Comparison of ENCODE assay signal across 1 cellular context in the genomic region with DNA sequence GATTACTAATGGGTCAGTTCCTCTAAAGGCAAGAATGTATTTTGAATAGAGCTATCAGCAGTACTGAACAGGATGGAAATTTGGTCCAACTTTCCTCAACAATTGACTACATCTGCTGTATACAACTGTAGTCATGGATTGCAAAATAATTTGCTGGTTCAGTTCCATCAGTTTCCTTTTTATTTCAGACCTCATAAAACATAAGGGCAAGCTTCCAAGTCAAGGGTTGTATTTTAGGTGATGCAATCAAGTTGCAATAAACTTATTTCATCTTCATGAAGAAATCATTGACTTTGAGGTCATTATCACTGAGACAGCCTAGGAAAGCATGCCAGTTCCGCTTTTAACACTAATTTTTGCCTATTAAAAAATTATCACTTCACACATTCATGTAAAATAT.
TF ChIP-seq lines count a peak whose summit lies in the region.

No MANE protein-coding gene starts in this region.

TF ChIP-seq in HEK293, 187 proteins besides CTCF, POLR2A, EP300 and RAD21 (continued from another document and continues in another):
- TF ChIP-seq, protein P1, sequence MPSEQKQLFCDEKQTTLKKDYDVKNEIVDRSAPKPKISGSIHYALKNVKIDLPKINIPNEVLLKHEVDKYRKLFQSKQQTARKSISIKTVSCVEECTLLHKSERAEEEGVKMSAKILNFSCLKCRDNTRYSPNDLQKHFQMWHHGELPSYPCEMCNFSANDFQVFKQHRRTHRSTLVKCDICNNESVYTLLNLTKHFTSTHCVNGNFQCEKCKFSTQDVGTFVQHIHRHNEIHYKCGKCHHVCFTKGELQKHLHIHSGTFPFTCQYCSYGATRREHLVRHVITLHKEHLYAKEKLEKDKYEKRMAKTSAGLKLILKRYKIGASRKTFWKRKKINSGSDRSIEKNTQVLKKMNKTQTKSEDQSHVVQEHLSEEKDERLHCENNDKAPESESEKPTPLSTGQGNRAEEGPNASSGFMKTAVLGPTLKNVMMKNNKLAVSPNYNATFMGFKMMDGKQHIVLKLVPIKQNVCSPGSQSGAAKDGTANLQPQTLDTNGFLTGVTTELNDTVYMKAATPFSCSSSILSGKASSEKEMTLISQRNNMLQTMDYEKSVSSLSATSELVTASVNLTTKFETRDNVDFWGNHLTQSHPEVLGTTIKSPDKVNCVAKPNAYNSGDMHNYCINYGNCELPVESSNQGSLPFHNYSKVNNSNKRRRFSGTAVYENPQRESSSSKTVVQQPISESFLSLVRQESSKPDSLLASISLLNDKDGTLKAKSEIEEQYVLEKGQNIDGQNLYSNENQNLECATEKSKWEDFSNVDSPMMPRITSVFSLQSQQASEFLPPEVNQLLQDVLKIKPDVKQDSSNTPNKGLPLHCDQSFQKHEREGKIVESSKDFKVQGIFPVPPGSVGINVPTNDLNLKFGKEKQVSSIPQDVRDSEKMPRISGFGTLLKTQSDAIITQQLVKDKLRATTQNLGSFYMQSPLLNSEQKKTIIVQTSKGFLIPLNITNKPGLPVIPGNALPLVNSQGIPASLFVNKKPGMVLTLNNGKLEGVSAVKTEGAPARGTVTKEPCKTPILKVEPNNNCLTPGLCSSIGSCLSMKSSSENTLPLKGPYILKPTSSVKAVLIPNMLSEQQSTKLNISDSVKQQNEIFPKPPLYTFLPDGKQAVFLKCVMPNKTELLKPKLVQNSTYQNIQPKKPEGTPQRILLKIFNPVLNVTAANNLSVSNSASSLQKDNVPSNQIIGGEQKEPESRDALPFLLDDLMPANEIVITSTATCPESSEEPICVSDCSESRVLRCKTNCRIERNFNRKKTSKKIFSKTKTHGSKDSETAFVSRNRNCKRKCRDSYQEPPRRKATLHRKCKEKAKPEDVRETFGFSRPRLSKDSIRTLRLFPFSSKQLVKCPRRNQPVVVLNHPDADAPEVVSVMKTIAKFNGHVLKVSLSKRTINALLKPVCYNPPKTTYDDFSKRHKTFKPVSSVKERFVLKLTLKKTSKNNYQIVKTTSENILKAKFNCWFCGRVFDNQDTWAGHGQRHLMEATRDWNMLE (tag by site-specific recombination; conservative IDR thresholded peaks at IDR 0.05; ENCODE audit: low read depth): peak; percentile 66
- TF ChIP-seq SALL2 (tag by site-specific recombination; IDR thresholded peaks at IDR 0.05; ENCODE audit: borderline replicate concordance) (no peak), ZNF701 (tag by site-specific recombination; IDR thresholded peaks at IDR 0.05) (no peak), ZNF311 (tag by site-specific recombination; IDR thresholded peaks at IDR 0.05; ENCODE audit: borderline replicate concordance) (no peak), ZXDB (tag by site-specific recombination; IDR thresholded peaks at IDR 0.05) (no peak), ZNF560 (tag by site-specific recombination; IDR thresholded peaks at IDR 0.05; ENCODE audit: borderline replicate concordance) (no peak), ZNF10 (tag by site-specific recombination; IDR thresholded peaks at IDR 0.05) (no peak), MEIS1 (CRISPR knock-in tag; IDR thresholded peaks at IDR 0.05; ENCODE audit: borderline replicate concordance) (no peak), ZSCAN30 (tag by site-specific recombination; IDR thresholded peaks at IDR 0.05) (peak; percentile 32; the same call in 1 of the 2 replicates), ZNF112 (tag by site-specific recombination; IDR thresholded peaks at IDR 0.05) (no peak), ZNF707 (tag by site-specific recombination; IDR thresholded peaks at IDR 0.05) (no peak), GLI2 (tag by site-specific recombination; IDR thresholded peaks at IDR 0.05; ENCODE audit: borderline replicate concordance, low read depth) (no peak), ZNF169 (tag by site-specific recombination; IDR thresholded peaks at IDR 0.05) (no peak), SP7 (tag by site-specific recombination; IDR thresholded peaks at IDR 0.05) (no peak), ZNF473 (tag by site-specific recombination; IDR thresholded peaks at IDR 0.05) (no peak), ZNF768 (tag by site-specific recombination; IDR thresholded peaks at IDR 0.05) (no peak), ZNF155 (tag by site-specific recombination; IDR thresholded peaks at IDR 0.05) (no peak), ZNF624 (tag by site-specific recombination; IDR thresholded peaks at IDR 0.05) (no peak), TRIM28 (IDR thresholded peaks at IDR 0.05; ENCODE audit: borderline replicate concordance, low read length) (no peak), ZNF658 (tag by site-specific recombination; IDR thresholded peaks at IDR 0.05) (no peak), ZFP37 (tag by site-specific recombination; IDR thresholded peaks at IDR 0.05) (no peak), BCL11B (tag by site-specific recombination; IDR thresholded peaks at IDR 0.05; ENCODE audit: low read depth) (no peak), ZNF558 (tag by site-specific recombination; IDR thresholded peaks at IDR 0.05) (peak; percentile 68; the same call in 1 of the 2 replicates), ZNF843 (tag by site-specific recombination; IDR thresholded peaks at IDR 0.05) (no peak), ZNF341 (tag by site-specific recombination; IDR thresholded peaks at IDR 0.05; ENCODE audit: low read depth) (no peak), ZNF76 (tag by site-specific recombination; IDR thresholded peaks at IDR 0.05; ENCODE audit: borderline replicate concordance, low read depth) (no peak), ZNF521 (tag by site-specific recombination; IDR thresholded peaks at IDR 0.05) (no peak), ZFP69B (tag by site-specific recombination; IDR thresholded peaks at IDR 0.05) (peak; percentile 90), MYNN (tag by site-specific recombination; IDR thresholded peaks at IDR 0.05; ENCODE audit: borderline replicate concordance) (no peak), ZNF561 (tag by site-specific recombination; IDR thresholded peaks at IDR 0.05; ENCODE audit: borderline replicate concordance) (no peak), ZNF514 (tag by site-specific recombination; IDR thresholded peaks at IDR 0.05) (no peak), KLF1 (tag by site-specific recombination; IDR thresholded peaks at IDR 0.05) (no peak), ZNF239 (tag by site-specific recombination; IDR thresholded peaks at IDR 0.05) (no peak), ZNF211 (tag by site-specific recombination; IDR thresholded peaks at IDR 0.05; ENCODE audit: low read depth) (no peak), ZNF423 (tag by site-specific recombination; IDR thresholded peaks at IDR 0.05) (no peak), ZBTB1 (tag by site-specific recombination; IDR thresholded peaks at IDR 0.05) (no peak), WT1 (tag by site-specific recombination; IDR thresholded peaks at IDR 0.05) (no peak), ZNF248 (tag by site-specific recombination; IDR thresholded peaks at IDR 0.05) (no peak)
- TF ChIP-seq, protein P2, sequence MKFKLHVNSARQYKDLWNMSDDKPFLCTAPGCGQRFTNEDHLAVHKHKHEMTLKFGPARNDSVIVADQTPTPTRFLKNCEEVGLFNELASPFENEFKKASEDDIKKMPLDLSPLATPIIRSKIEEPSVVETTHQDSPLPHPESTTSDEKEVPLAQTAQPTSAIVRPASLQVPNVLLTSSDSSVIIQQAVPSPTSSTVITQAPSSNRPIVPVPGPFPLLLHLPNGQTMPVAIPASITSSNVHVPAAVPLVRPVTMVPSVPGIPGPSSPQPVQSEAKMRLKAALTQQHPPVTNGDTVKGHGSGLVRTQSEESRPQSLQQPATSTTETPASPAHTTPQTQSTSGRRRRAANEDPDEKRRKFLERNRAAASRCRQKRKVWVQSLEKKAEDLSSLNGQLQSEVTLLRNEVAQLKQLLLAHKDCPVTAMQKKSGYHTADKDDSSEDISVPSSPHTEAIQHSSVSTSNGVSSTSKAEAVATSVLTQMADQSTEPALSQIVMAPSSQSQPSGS (tag by site-specific recombination; IDR thresholded peaks at IDR 0.05; ENCODE audit: low read depth): peak; percentile 89
- TF ChIP-seq, protein P3, sequence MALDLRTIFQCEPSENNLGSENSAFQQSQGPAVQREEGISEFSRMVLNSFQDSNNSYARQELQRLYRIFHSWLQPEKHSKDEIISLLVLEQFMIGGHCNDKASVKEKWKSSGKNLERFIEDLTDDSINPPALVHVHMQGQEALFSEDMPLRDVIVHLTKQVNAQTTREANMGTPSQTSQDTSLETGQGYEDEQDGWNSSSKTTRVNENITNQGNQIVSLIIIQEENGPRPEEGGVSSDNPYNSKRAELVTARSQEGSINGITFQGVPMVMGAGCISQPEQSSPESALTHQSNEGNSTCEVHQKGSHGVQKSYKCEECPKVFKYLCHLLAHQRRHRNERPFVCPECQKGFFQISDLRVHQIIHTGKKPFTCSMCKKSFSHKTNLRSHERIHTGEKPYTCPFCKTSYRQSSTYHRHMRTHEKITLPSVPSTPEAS (tag by site-specific recombination; IDR thresholded peaks at IDR 0.05): 0 out of 2 replicates have a peak, but pooled peaks have one; percentile 26
- TF ChIP-seq, protein P4, sequence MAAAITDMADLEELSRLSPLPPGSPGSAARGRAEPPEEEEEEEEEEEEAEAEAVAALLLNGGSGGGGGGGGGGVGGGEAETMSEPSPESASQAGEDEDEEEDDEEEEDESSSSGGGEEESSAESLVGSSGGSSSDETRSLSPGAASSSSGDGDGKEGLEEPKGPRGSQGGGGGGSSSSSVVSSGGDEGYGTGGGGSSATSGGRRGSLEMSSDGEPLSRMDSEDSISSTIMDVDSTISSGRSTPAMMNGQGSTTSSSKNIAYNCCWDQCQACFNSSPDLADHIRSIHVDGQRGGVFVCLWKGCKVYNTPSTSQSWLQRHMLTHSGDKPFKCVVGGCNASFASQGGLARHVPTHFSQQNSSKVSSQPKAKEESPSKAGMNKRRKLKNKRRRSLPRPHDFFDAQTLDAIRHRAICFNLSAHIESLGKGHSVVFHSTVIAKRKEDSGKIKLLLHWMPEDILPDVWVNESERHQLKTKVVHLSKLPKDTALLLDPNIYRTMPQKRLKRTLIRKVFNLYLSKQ (tag by site-specific recombination; IDR thresholded peaks at IDR 0.05; ENCODE audit: borderline replicate concordance): no peak
- TF ChIP-seq, protein P5, sequence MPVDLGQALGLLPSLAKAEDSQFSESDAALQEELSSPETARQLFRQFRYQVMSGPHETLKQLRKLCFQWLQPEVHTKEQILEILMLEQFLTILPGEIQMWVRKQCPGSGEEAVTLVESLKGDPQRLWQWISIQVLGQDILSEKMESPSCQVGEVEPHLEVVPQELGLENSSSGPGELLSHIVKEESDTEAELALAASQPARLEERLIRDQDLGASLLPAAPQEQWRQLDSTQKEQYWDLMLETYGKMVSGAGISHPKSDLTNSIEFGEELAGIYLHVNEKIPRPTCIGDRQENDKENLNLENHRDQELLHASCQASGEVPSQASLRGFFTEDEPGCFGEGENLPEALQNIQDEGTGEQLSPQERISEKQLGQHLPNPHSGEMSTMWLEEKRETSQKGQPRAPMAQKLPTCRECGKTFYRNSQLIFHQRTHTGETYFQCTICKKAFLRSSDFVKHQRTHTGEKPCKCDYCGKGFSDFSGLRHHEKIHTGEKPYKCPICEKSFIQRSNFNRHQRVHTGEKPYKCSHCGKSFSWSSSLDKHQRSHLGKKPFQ (tag by site-specific recombination; IDR thresholded peaks at IDR 0.05): no peak
- TF ChIP-seq, protein P6, sequence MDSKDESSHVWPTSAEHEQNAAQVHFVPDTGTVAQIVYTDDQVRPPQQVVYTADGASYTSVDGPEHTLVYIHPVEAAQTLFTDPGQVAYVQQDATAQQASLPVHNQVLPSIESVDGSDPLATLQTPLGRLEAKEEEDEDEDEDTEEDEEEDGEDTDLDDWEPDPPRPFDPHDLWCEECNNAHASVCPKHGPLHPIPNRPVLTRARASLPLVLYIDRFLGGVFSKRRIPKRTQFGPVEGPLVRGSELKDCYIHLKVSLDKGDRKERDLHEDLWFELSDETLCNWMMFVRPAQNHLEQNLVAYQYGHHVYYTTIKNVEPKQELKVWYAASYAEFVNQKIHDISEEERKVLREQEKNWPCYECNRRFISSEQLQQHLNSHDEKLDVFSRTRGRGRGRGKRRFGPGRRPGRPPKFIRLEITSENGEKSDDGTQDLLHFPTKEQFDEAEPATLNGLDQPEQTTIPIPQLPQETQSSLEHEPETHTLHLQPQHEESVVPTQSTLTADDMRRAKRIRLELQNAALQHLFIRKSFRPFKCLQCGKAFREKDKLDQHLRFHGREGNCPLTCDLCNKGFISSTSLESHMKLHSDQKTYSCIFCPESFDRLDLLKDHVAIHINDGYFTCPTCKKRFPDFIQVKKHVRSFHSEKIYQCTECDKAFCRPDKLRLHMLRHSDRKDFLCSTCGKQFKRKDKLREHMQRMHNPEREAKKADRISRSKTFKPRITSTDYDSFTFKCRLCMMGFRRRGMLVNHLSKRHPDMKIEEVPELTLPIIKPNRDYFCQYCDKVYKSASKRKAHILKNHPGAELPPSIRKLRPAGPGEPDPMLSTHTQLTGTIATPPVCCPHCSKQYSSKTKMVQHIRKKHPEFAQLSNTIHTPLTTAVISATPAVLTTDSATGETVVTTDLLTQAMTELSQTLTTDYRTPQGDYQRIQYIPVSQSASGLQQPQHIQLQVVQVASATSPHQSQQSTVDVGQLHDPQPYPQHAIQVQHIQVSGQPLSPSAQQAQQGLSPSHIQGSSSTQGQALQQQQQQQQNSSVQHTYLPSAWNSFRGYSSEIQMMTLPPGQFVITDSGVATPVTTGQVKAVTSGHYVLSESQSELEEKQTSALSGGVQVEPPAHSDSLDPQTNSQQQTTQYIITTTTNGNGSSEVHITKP (tag by site-specific recombination; IDR thresholded peaks at IDR 0.05): peak; percentile 27
- TF ChIP-seq, protein P7, sequence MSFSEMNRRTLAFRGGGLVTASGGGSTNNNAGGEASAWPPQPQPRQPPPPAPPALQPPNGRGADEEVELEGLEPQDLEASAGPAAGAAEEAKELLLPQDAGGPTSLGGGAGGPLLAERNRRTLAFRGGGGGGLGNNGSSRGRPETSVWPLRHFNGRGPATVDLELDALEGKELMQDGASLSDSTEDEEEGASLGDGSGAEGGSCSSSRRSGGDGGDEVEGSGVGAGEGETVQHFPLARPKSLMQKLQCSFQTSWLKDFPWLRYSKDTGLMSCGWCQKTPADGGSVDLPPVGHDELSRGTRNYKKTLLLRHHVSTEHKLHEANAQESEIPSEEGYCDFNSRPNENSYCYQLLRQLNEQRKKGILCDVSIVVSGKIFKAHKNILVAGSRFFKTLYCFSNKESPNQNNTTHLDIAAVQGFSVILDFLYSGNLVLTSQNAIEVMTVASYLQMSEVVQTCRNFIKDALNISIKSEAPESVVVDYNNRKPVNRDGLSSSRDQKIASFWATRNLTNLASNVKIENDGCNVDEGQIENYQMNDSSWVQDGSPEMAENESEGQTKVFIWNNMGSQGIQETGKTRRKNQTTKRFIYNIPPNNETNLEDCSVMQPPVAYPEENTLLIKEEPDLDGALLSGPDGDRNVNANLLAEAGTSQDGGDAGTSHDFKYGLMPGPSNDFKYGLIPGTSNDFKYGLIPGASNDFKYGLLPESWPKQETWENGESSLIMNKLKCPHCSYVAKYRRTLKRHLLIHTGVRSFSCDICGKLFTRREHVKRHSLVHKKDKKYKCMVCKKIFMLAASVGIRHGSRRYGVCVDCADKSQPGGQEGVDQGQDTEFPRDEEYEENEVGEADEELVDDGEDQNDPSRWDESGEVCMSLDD (tag by site-specific recombination; IDR thresholded peaks at IDR 0.05): no peak
- TF ChIP-seq, protein P8, sequence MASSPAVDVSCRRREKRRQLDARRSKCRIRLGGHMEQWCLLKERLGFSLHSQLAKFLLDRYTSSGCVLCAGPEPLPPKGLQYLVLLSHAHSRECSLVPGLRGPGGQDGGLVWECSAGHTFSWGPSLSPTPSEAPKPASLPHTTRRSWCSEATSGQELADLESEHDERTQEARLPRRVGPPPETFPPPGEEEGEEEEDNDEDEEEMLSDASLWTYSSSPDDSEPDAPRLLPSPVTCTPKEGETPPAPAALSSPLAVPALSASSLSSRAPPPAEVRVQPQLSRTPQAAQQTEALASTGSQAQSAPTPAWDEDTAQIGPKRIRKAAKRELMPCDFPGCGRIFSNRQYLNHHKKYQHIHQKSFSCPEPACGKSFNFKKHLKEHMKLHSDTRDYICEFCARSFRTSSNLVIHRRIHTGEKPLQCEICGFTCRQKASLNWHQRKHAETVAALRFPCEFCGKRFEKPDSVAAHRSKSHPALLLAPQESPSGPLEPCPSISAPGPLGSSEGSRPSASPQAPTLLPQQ (tag by site-specific recombination; IDR thresholded peaks at IDR 0.05): peak; percentile 92
